ENCODE assay signal across 9 cellular contexts in the genomic region with DNA sequence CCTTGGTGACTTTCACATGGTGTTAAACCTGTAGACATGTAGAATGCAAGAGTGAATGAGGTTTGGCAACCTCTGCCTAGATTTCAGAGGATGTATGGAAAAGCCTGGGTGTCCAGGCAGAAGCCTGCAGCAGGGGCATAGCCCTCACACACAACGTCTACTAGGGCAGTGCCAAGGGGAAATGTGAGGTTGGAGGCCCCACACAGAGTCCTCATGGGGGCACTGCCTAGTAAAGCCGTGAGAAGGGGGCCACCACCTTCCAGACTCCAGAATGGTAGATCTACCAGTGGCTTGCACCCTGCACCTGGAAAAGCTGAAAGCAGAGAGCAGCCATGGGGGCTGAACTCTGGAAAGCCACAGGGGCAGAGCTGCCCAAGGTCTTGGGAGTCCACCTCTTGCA.
"Had no signal": no experiment of that assay in that cellular context is flagged by ENCODE, and none has a peak within 500 bp of the region (broad histone marks: within the 10 kb centered on the region; RNA-seq: fewer than 3 reads in every experiment).

No MANE protein-coding gene starts in this region.

- H3K4me3 ChIP-seq: GM23248, GM23338, HAP-1 had no signal

- H3K4me1 ChIP-seq: HAP-1 had no signal

- ATAC-seq: GM23338, HCT116 had no signal

- H3K36me3 ChIP-seq: HAP-1 had no signal

- H3K9me3 ChIP-seq: HAP-1 had no signal

- DNase-seq: GM23248, GOT3, H7, H9, HCEC 1CT, HFFc6 had no signal

- H3K27ac ChIP-seq: GM23248 had no signal
